29 cellular contexts compared by ENCODE assay signal in the genomic region with DNA sequence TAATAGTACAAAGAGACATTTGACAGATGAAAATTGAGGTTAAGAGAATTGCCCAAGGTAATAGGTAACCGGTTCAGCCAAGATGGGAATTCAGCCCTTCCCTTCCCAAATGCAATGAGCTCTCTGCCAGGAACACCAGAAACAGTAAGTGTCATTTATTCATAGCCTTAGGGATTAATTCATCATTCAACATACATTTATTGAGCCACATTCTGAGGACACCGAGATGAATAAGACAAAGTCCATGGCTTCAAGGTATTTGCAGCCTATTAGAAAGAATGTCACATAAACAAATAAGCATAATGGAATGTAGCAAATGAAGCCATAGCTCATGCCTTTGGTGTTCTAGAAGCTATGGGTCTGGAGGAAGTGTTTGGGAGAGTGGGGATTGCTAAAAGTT.
"Had no signal": no experiment of that assay in that cellular context is flagged by ENCODE, and none has a peak within 500 bp of the region (broad histone marks: within the 10 kb centered on the region; RNA-seq: fewer than 3 reads in every experiment).

No MANE protein-coding gene starts in this region.

- H3K27ac Mint-ChIP-seq: activated CD4-positive, alpha-beta T cell treated with anti-CD3 and anti-CD28 coated beads, Interleukin-2, amount 10 ng/mL, durations not matched to agents 7 days and 5 days; activated CD8-positive, alpha-beta memory T cell treated with anti-CD3 and anti-CD28 coated beads, Interleukin-2, amount 10 ng/mL, durations not matched to agents 7 days and 5 days; activated CD8-positive, alpha-beta T cell treated with anti-CD3 and anti-CD28 coated beads for 36 hours; activated naive CD4-positive, alpha-beta T cell treated with anti-CD3 and anti-CD28 coated beads, Interleukin-2, amount 10 ng/mL, durations not matched to agents 7 days and 5 days; nephron progenitor cell; stimulated activated naive CD8-positive, alpha-beta T cell treated with anti-CD3 and anti-CD28 coated beads, Interleukin-15, Interleukin-2, amounts not matched to agents 100 ng/mL and 50 ng/mL, for 24 hours had no signal

- H3K27me3 ChIP-seq: brain microvascular endothelial cell, hepatocyte, pancreas, thyroid gland, uterus had no signal

- FAIRE-seq: pancreas, TTC549 had no signal

- H3K27ac ChIP-seq: brain microvascular endothelial cell, hepatocyte, pancreas, psoas muscle, skin epidermis, thyroid gland, uterus, WERI-Rb-1 had no signal

- ATAC-seq: activated CD8-positive, alpha-beta memory T cell treated with anti-CD3 and anti-CD28 coated beads, Interleukin-2, amount 10 ng/mL, durations not matched to agents 7 days and 5 days; activated CD8-positive, alpha-beta T cell treated with anti-CD3 and anti-CD28 coated beads for 36 hours; esophagus mucosa; left colon; pancreas; psoas muscle; right cardiac atrium had no signal

- H3K79me2 ChIP-seq: hepatocyte had no signal

- H3K9me3 ChIP-seq: pancreas, psoas muscle, thyroid gland, uterus had no signal

- H2AFZ ChIP-seq: hepatocyte had no signal

- H3K4me3 ChIP-seq: hepatocyte, pancreas, psoas muscle, skin epidermis, thyroid gland, uterus had no signal

- H3K9me3 Mint-ChIP-seq: activated CD8-positive, alpha-beta T cell treated with anti-CD3 and anti-CD28 coated beads for 36 hours; activated naive CD4-positive, alpha-beta T cell treated with anti-CD3 and anti-CD28 coated beads, Interleukin-2, amount 10 ng/mL, durations not matched to agents 7 days and 5 days; stimulated activated naive CD8-positive, alpha-beta T cell treated with anti-CD3 and anti-CD28 coated beads, Interleukin-15, Interleukin-2, amounts not matched to agents 100 ng/mL and 50 ng/mL, for 24 hours had no signal

- H3K36me3 Mint-ChIP-seq: activated naive CD4-positive, alpha-beta T cell treated with anti-CD3 and anti-CD28 coated beads, Interleukin-2, amount 10 ng/mL, durations not matched to agents 7 days and 5 days had no signal

- H3K4me2 ChIP-seq: hepatocyte had no signal

- H3K36me3 ChIP-seq: brain microvascular endothelial cell, pancreas, thyroid gland, uterus, WERI-Rb-1 had no signal

- H3K4me1 Mint-ChIP-seq: nephron progenitor cell had no signal

- DNase-seq: activated CD4-positive, alpha-beta T cell treated with anti-CD3 and anti-CD28 coated beads, Interleukin-2, amount 10 ng/mL, durations not matched to agents 7 days and 5 days; activated CD4-positive, CD25-positive, alpha-beta regulatory T cell treated with anti-CD3 and anti-CD28 coated beads, Interleukin-2, amount 50 U/mL, for 72 hours; activated CD8-positive, alpha-beta memory T cell treated with anti-CD3 and anti-CD28 coated beads, Interleukin-2, amount 10 ng/mL, durations not matched to agents 7 days and 5 days; activated CD8-positive, alpha-beta T cell treated with anti-CD3 and anti-CD28 coated beads for 36 hours; activated effector memory CD4-positive, alpha-beta T cell treated with anti-CD3 and anti-CD28 coated beads, Interleukin-2, amount 50 U/mL, for 16 hours; activated naive CD4-positive, alpha-beta T cell treated with anti-CD3 and anti-CD28 coated beads, Interleukin-2, amount 10 ng/mL, durations not matched to agents 7 days and 5 days; activated T-cell treated with anti-CD3 and anti-CD28 coated beads for 4 hours; aorta; brain microvascular endothelial cell; central memory CD4-positive, alpha-beta T cell; dermis blood vessel endothelial cell; effector CD8-positive, alpha-beta T cell; foreskin melanocyte; left colon; mesenchymal stem cell; nephron progenitor cell; pancreas; psoas muscle; right cardiac atrium; stimulated activated CD4-positive, alpha-beta T cell treated with anti-CD3 and anti-CD28 coated beads, Interleukin-1b, Interleukin-23, amount 100 ng/mL, for 48 hours; substantia nigra; thyroid gland; uterus; WERI-Rb-1 had no signal

- H3K4me3 Mint-ChIP-seq: activated CD4-positive, alpha-beta T cell treated with anti-CD3 and anti-CD28 coated beads, Interleukin-2, amount 10 ng/mL, durations not matched to agents 7 days and 5 days; activated CD8-positive, alpha-beta memory T cell treated with anti-CD3 and anti-CD28 coated beads, Interleukin-2, amount 10 ng/mL, durations not matched to agents 7 days and 5 days; activated CD8-positive, alpha-beta T cell treated with anti-CD3 and anti-CD28 coated beads for 36 hours; activated naive CD4-positive, alpha-beta T cell treated with anti-CD3 and anti-CD28 coated beads, Interleukin-2, amount 10 ng/mL, durations not matched to agents 7 days and 5 days; nephron progenitor cell; stimulated activated naive CD8-positive, alpha-beta T cell treated with anti-CD3 and anti-CD28 coated beads, Interleukin-15, Interleukin-2, amounts not matched to agents 100 ng/mL and 50 ng/mL, for 24 hours had no signal

- H3K4me1 ChIP-seq: pancreas, psoas muscle, thyroid gland, uterus had no signal
